In genomic region chr6:57303931-57304681, GRCh38 we compare ENCODE assay signal across 20 cellular contexts. TPM values are rescaled to one million over a fixed set of nuclear protein-coding genes. Genes with fewer than 3 reads are reported as not detected.
DNase-seq lines count a peak whose midpoint lies in the region; TF ChIP-seq lines count a peak whose summit lies in the region.
"Had no signal": no experiment of that assay in that cellular context is flagged by ENCODE, and none has a peak within 500 bp of the region (broad histone marks: within the 10 kb centered on the region; RNA-seq: fewer than 3 reads in every experiment).

No MANE protein-coding gene starts in this region.

- intact Hi-C loops in transverse colon (cut with DNase I; ENCODE audit: low total_unique reads), result no loop called here

- H3K4me3 ChIP-seq in transverse colon, result no peak overlapping the region

- H3K4me1 ChIP-seq in transverse colon, result peaks cover 0 to 35% (median 7%) of the 10 kb centered on the region in 4 donors
- H3K4me1 ChIP-seq: Caco-2 had no signal

- in situ Hi-C loops in transverse colon (cut with MboI; ENCODE audit: low pct_ligation_motif_present in 1 of 4, low pct_unique_long_range_greater_than_20kb in 1 of 4, low sequenced_read_pairs in 3 of 4), result loop anchor here in 3 of 4 donors (25.0 kb wide), 4 partner anchors 117 to 667 kb away; partner anchors contain the start of genes ZNF451 (in 2 of the 3) and DST (in 1 of the 3)

- TF ChIP-seq EP300 in transverse colon (IDR thresholded peaks at IDR 0.05; ENCODE audit: low read depth), result no peak

- peak overlapping the region; percentile 59 for H3K27ac Mint-ChIP-seq in mesothelial cell of epicardium
- H3K27ac Mint-ChIP-seq: H9; natural killer cell treated with Interleukin-12 subunit alpha and Interleukin-12 subunit beta and Interleukin-15 and Interleukin-18, amount 100 ng/mL, for 72 hours; stimulated activated naive CD8-positive, alpha-beta T cell treated with anti-CD3 and anti-CD28 coated beads, Interleukin-15, Interleukin-2, amounts not matched to agents 100 ng/mL and 50 ng/mL, for 24 hours had no signal

- H3K9me3 Mint-ChIP-seq in mesothelial cell of epicardium, result no peaks in the 10 kb centered on the region
- H3K9me3 Mint-ChIP-seq: H9; natural killer cell treated with Interleukin-12 subunit alpha and Interleukin-12 subunit beta and Interleukin-15 and Interleukin-18, amount 100 ng/mL, for 72 hours; stimulated activated naive CD8-positive, alpha-beta T cell treated with anti-CD3 and anti-CD28 coated beads, Interleukin-15, Interleukin-2, amounts not matched to agents 100 ng/mL and 50 ng/mL, for 24 hours had no signal

- peak overlapping the region; percentile 76 to 86 (median 82) for H3K27ac ChIP-seq in transverse colon
- H3K27ac ChIP-seq: RWPE1 had no signal

- no peaks in the 10 kb centered on the region for H3K36me3 ChIP-seq in transverse colon

- H3K36me3 Mint-ChIP-seq in mesothelial cell of epicardium, result no peaks in the 10 kb centered on the region
- H3K36me3 Mint-ChIP-seq: natural killer cell treated with Interleukin-12 subunit alpha and Interleukin-12 subunit beta and Interleukin-15 and Interleukin-18, amount 100 ng/mL, for 72 hours had no signal

- no peak for TF ChIP-seq POLR2A in transverse colon (IDR thresholded peaks at IDR 0.05)

- DNase-seq in NCI-H82 (lab: John Stamatoyannopoulos, UW) (peak; percentile 53), NCI-H82 treated with DMSO at 0.1 percent for 48 hours (lab: John Stamatoyannopoulos, UW; ENCODE audit: unreplicated experiment) (no peak), dedifferentiated amniotic fluid mesenchymal stem cell (ENCODE audit: extremely low spot score) (peak; percentile 52), mesothelial cell of epicardium (ENCODE audit: low spot score in 2 of 2, unreplicated experiment in 2 of 2) (no peak), transverse colon (no peak), NCI-H2029 (lab: John Stamatoyannopoulos, UW) (no peak), NCI-H2171 treated with DMSO at 0.1 percent for 48 hours (lab: John Stamatoyannopoulos, UW) (no peak)
- no peak for DNase-seq in stimulated activated CD4-positive, alpha-beta T cell treated with anti-CD3 and anti-CD28 coated beads, Interleukin-4, amount 100 ng/mL, for 1 hour
- DNase-seq: 8988T; activated CD4-positive, alpha-beta T cell treated with anti-CD3 and anti-CD28 coated beads, Interleukin-2, amount 50 U/mL, for 4 hours; Caco-2; H9; head of caudate nucleus; KG1; NCI-H1694 treated with DMSO at 0.1 percent for 48 hours; NCI-H526 treated with DMSO at 0.1 percent for 48 hours; T1000 had no signal

- peaks cover 13% of the 10 kb centered on the region for H3K4me1 Mint-ChIP-seq in mesothelial cell of epicardium
- H3K4me1 Mint-ChIP-seq: H9 had no signal

- no peaks in the 10 kb centered on the region for H3K9me3 ChIP-seq in transverse colon
- H3K9me3 ChIP-seq: Caco-2 had no signal

- no peak for TF ChIP-seq CTCF in mesothelial cell of epicardium (IDR thresholded peaks at IDR 0.05; ENCODE audit: unreplicated experiment)
- TF ChIP-seq CTCF in transverse colon (IDR thresholded peaks at IDR 0.05), result no peak

- H3K27me3 ChIP-seq in transverse colon, result no peaks in the 10 kb centered on the region

- WGBS in transverse colon (ENCODE audit: low coverage in 1 of 2), 2 donors, result 86 to 100% methylated on average over 1 of the region's 1 CpG

- H3K4me3 Mint-ChIP-seq in mesothelial cell of epicardium, result no peak overlapping the region
- H3K4me3 Mint-ChIP-seq: H9; natural killer cell treated with Interleukin-12 subunit alpha and Interleukin-12 subunit beta and Interleukin-15 and Interleukin-18, amount 100 ng/mL, for 72 hours; stimulated activated naive CD8-positive, alpha-beta T cell treated with anti-CD3 and anti-CD28 coated beads, Interleukin-15, Interleukin-2, amounts not matched to agents 100 ng/mL and 50 ng/mL, for 24 hours had no signal

- no peaks in the 10 kb centered on the region for H3K27me3 Mint-ChIP-seq in mesothelial cell of epicardium (ENCODE audit: low read depth)

RNA-seq across cellular contexts. Expression of gene PRIM2, which starts 13.3 kb away (rescaled TPM):
- total RNA-seq in mesothelial cell of epicardium (16.6 to 17.9 TPM (median 16.9 TPM) in 3 replicates), transverse colon (10 to 100 TPM in 3 of 4 donors, 1 to 10 TPM in 1; 9.6 to 47.4 (median 20.4) TPM)

Comparison
In these comparisons a context has a peak if more than half of its experiments do, and no peak if none do; other contexts are left out.
1. DNase-seq: peak in NCI-H82 (single experiment) and dedifferentiated amniotic fluid mesenchymal stem cell (single experiment); none in NCI-H82 treated with DMSO at 0.1 percent for 48 hours (single experiment), mesothelial cell of epicardium (0 of 2), transverse colon (single experiment), stimulated activated CD4-positive, alpha-beta T cell treated with anti-CD3 and anti-CD28 coated beads, Interleukin-4, amount 100 ng/mL, for 1 hour (single experiment), NCI-H2029 (single experiment) and NCI-H2171 treated with DMSO at 0.1 percent for 48 hours (single experiment).